10 cellular contexts compared by ENCODE assay signal in the genomic region with DNA sequence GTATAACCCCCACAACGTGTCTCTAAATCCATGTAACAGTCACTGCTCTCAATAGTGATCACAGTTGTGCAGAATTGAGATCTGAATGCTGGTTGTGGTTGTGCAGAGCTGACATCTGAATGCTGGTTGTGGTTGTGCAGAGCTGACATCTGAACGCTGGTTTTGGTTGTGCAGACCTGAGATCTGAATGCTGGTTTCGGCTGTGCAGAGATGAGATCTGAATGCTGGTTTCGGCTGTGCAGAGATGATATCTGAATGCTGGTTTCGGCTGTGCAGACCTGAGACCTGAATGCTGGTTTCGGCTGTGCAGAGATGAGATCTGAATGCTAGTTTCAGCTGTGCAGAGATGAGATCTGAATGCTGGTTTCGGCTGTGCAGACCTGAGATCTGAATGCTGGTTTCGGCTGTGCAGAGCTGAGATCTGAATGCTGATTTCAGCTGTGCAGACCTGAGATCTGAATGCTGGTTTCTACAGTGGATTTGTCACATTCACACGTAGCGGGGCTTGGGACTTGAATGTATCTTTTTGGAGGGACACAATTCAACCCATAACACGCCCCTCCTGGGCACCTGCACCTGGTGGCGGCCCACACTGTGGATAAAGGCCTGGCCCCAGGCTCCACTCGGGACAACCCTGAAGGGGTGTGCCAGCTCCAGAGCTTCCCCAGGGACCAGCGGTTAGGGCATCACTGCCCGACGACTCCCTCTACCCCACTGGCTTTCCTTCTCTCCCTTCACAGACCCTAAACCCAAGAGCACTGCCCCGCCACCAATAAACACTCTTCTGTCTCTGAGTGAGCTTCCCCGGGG. TPM values are rescaled to one million over a fixed set of nuclear protein-coding genes. Genes with fewer than 3 reads are reported as not detected.
DNase-seq lines count a peak whose midpoint lies in the region; ATAC-seq and TF ChIP-seq lines count a peak whose summit lies in the region.
"Had no signal": no experiment of that assay in that cellular context is flagged by ENCODE, and none has a peak within 500 bp of the region (broad histone marks: within the 10 kb centered on the region; RNA-seq: fewer than 3 reads in every experiment).

No MANE protein-coding gene starts in this region.

- DNase-seq in activated T-cell treated with anti-CD3 and anti-CD28 coated beads for 24 hours (ENCODE audit: low read depth), result peak; percentile 40
- no peak for DNase-seq in activated T-cell treated with anti-CD3 and anti-CD28 coated beads for 4 hours
- peak; percentile 97 for DNase-seq in MM.1S
- DNase-seq in central memory CD8-positive, alpha-beta T cell (ENCODE audit: low spot score in 2 of 2), result peak in 1 of 2 donors; percentile 40
- DNase-seq in stimulated activated naive CD4-positive, alpha-beta T cell treated with Interleukin-2 at 50 U/mL for 16 hours (lab: John Stamatoyannopoulos, UW), result peak; percentile 64
- DNase-seq in prostate gland (ENCODE audit: low spot score), result no peak
- no peak for DNase-seq in NCI-H526 treated with DMSO at 0.1 percent for 48 hours (lab: John Stamatoyannopoulos, UW)
- no peak for DNase-seq in NCI-H1417 (lab: John Stamatoyannopoulos, UW)
- DNase-seq: SHP77 had no signal

- TF ChIP-seq CTCF in MM.1S (IDR thresholded peaks at IDR 0.05; ENCODE audit: low read length) (no peak), prostate gland (IDR thresholded peaks at IDR 0.05) (no peak)

- peak overlapping the region; percentile 69 for H3K4me3 Mint-ChIP-seq in central memory CD8-positive, alpha-beta T cell

- peaks cover 6% of the 10 kb centered on the region for H3K36me3 Mint-ChIP-seq in central memory CD8-positive, alpha-beta T cell (ENCODE audit: insufficient read depth)

- peak overlapping the region; percentile 33; the same call in 1 of the 2 replicates for H3K4me2 ChIP-seq in MM.1S (ENCODE audit: low read depth, low read length)

- intact Hi-C loops in prostate gland (cut with DNase I), result no loop called here

- H3K4me1 ChIP-seq in MM.1S (ENCODE audit: low read length) (peaks cover 30% of the 10 kb centered on the region), prostate gland (replicated peaks) (no peaks in the 10 kb centered on the region)

- no peaks in the 10 kb centered on the region for H3K27me3 ChIP-seq in MM.1S (replicated peaks; ENCODE audit: insufficient read depth, low read length)
- no peaks in the 10 kb centered on the region for H3K27me3 ChIP-seq in prostate gland (replicated peaks; ENCODE audit: insufficient read depth)

- H3K27ac ChIP-seq in MM.1S (ENCODE audit: low read length) (peak overlapping the region; percentile 66; the same call in 1 of the 2 replicates), prostate gland (no peak overlapping the region)

- H3K27ac Mint-ChIP-seq in central memory CD8-positive, alpha-beta T cell (ENCODE audit: low read depth), result peak overlapping the region; percentile 86

- TF ChIP-seq POLR2A in prostate gland (IDR thresholded peaks at IDR 0.05), result no peak

- H3K9me3 ChIP-seq in MM.1S (replicated peaks; ENCODE audit: insufficient read depth, low read length) (no peaks in the 10 kb centered on the region), prostate gland (no peaks in the 10 kb centered on the region)

- H3K27me3 Mint-ChIP-seq in central memory CD8-positive, alpha-beta T cell, result no peaks in the 10 kb centered on the region

- no peaks in the 10 kb centered on the region for H3K79me2 ChIP-seq in MM.1S (ENCODE audit: low read length)

- H3K9me3 Mint-ChIP-seq in central memory CD8-positive, alpha-beta T cell, result no peaks in the 10 kb centered on the region

- ATAC-seq in central memory CD8-positive, alpha-beta T cell (replicated peaks; ENCODE audit: extremely low read depth, poor library complexity, severe bottlenecking), result peak; percentile 61

- H3K4me1 Mint-ChIP-seq in central memory CD8-positive, alpha-beta T cell, result peaks cover 25% of the 10 kb centered on the region

- H3F3A ChIP-seq in MM.1S (ENCODE audit: insufficient read depth, low read length), result peaks cover 22% of the 10 kb centered on the region

- H3K36me3 ChIP-seq in MM.1S (replicated peaks; ENCODE audit: insufficient read depth, low read length) (no peaks in the 10 kb centered on the region), prostate gland (no peaks in the 10 kb centered on the region)

- no peaks in the 10 kb centered on the region for H3K9me2 ChIP-seq in MM.1S (replicated peaks; ENCODE audit: insufficient read depth, low read length)

- no peaks in the 10 kb centered on the region for H4K20me1 ChIP-seq in MM.1S (ENCODE audit: insufficient read depth, low read length)

- 0 out of 2 replicates have a peak overlapping the region, but pooled peaks have one; percentile 25 for H2AFZ ChIP-seq in MM.1S (ENCODE audit: low read length)

- H3K4me3 ChIP-seq in MM.1S (ENCODE audit: low read length) (no peak overlapping the region), prostate gland (no peak overlapping the region)
- H3K4me3 ChIP-seq: skin epidermis had no signal

- no peak overlapping the region for H3K9ac ChIP-seq in MM.1S (ENCODE audit: low read length)

- whole genome bisulfite sequencing in prostate gland, result 81% methylated on average over 18 of the region's 18 CpGs

RNA-seq across cellular contexts. Expression of gene SLC66A3, which starts 51.1 kb away (rescaled TPM):
- 10 to 100 TPM; 50.6 to 77.4 TPM for total RNA-seq in prostate gland

Comparison
In these comparisons a context has a peak if more than half of its experiments do, and no peak if none do; other contexts are left out.
1. DNase-seq: peak in activated T-cell treated with anti-CD3 and anti-CD28 coated beads for 24 hours (single experiment), MM.1S (single experiment) and stimulated activated naive CD4-positive, alpha-beta T cell treated with Interleukin-2 at 50 U/mL for 16 hours (single experiment); none in activated T-cell treated with anti-CD3 and anti-CD28 coated beads for 4 hours (single experiment), prostate gland (single experiment), NCI-H526 treated with DMSO at 0.1 percent for 48 hours (single experiment) and NCI-H1417 (0 of 3).